ENCODE assay signal across 1 cellular context in the genomic region with DNA sequence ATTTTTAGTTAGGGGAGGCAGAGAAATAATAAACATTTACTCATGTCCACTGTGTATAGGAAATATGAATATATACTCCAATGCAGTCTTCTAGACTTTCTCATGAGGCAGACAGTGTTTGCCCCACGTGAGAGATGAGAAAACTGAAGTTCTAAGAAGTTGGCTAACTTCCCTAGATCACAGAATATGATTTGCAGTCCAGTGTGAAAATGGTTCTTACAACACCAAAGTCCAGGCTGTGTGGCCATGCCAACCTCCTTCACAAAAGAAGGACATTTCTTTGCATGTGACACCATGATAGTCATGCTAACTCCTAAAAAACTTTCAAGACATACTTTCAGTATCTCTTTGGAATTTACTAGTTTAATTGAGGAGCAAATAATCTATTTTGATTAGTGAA.
TF ChIP-seq lines count a peak whose summit lies in the region.

No MANE protein-coding gene starts in this region.

TF ChIP-seq in SK-N-SH treated with all-trans-retinoic acid at 6 μM for 48 hours, 23 proteins besides CTCF, POLR2A, EP300 and RAD21 (continued from another document):
- TF ChIP-seq SNAI2 (CRISPR knock-in tag; IDR thresholded peaks at IDR 0.05) (no peak), TOX (CRISPR knock-in tag; IDR thresholded peaks at IDR 0.05; ENCODE audit: borderline replicate concordance) (no peak), ISL1 (CRISPR knock-in tag; IDR thresholded peaks at IDR 0.05) (no peak), BACH2 (CRISPR knock-in tag; IDR thresholded peaks at IDR 0.05; ENCODE audit: borderline replicate concordance) (no peak), ZNF8 (CRISPR knock-in tag; IDR thresholded peaks at IDR 0.05) (no peak), ZNF70 (CRISPR knock-in tag; IDR thresholded peaks at IDR 0.05) (no peak)
- TF ChIP-seq, protein P1, sequence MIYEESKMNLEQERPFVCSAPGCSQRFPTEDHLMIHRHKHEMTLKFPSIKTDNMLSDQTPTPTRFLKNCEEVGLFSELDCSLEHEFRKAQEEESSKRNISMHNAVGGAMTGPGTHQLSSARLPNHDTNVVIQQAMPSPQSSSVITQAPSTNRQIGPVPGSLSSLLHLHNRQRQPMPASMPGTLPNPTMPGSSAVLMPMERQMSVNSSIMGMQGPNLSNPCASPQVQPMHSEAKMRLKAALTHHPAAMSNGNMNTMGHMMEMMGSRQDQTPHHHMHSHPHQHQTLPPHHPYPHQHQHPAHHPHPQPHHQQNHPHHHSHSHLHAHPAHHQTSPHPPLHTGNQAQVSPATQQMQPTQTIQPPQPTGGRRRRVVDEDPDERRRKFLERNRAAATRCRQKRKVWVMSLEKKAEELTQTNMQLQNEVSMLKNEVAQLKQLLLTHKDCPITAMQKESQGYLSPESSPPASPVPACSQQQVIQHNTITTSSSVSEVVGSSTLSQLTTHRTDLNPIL (CRISPR knock-in tag; IDR thresholded peaks at IDR 0.05; ENCODE audit: low read depth) = no peak
- TF ChIP-seq, protein P2, sequence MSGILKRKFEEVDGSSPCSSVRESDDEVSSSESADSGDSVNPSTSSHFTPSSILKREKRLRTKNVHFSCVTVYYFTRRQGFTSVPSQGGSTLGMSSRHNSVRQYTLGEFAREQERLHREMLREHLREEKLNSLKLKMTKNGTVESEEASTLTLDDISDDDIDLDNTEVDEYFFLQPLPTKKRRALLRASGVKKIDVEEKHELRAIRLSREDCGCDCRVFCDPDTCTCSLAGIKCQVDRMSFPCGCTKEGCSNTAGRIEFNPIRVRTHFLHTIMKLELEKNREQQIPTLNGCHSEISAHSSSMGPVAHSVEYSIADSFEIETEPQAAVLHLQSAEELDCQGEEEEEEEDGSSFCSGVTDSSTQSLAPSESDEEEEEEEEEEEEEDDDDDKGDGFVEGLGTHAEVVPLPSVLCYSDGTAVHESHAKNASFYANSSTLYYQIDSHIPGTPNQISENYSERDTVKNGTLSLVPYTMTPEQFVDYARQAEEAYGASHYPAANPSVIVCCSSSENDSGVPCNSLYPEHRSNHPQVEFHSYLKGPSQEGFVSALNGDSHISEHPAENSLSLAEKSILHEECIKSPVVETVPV (CRISPR knock-in tag; IDR thresholded peaks at IDR 0.05) = no peak
TF ChIP-seq in SK-N-SH treated with all-trans-retinoic acid at 6 μM for 48 hours: peak in this region for 0.
